Comparison of ENCODE assay signal across 8 cellular contexts in genomic region chr2:219388127-219388844, GRCh38. TPM values are rescaled to one million over a fixed set of nuclear protein-coding genes. Genes with fewer than 3 reads are reported as not detected.
A peak's percentile ranks its signal among the peaks of the same experiment; 100 is the strongest.
DNase-seq lines count a peak whose midpoint lies in the region; ATAC-seq, FAIRE-seq and TF ChIP-seq lines count a peak whose summit lies in the region.

No MANE protein-coding gene starts in this region.

- TF ChIP-seq POLR2A in GM12891 (IDR thresholded peaks at IDR 0.05; ENCODE audit: low read depth, low read length) (no peak), adrenal gland (IDR thresholded peaks at IDR 0.05) (peak in 1 of 2 donors; percentile 30), upper lobe of left lung (IDR thresholded peaks at IDR 0.05) (no peak)

- H3K36me3 ChIP-seq in adrenal gland (replicated peaks in 1 of 2) = peaks cover 0 to 29% of the 10 kb centered on the region in 2 donors
- H3K36me3 ChIP-seq in heart right ventricle = peaks cover 0 to 34% (median 16%) of the 10 kb centered on the region in 9 donors
- peaks cover 3 to 32% (median 24%) of the 10 kb centered on the region in 4 donors for H3K36me3 ChIP-seq in upper lobe of left lung

- 1 to 7% (median 2%) methylated on average over 4 to 78 of the region's 78 CpGs for WGBS in adrenal gland, 4 donors
- 1 to 2% methylated on average over 57 to 77 of the region's 78 CpGs for WGBS in heart right ventricle, 2 donors
- WGBS in upper lobe of left lung, 2 donors = 3 to 7% methylated on average over 3 to 13 of the region's 78 CpGs

- DNase-seq in GM12891 (ENCODE audit: insufficient read length, low spot score) (peak; percentile 94), NCI-H1417 treated with DMSO at 0.1 percent for 48 hours (lab: John Stamatoyannopoulos, UW) (peak; percentile 49), SW480 (ENCODE audit: low spot score) (peak; percentile 93), adrenal gland (peak; percentile 98 to 99 (median 99)), heart right ventricle (peak; percentile 99 to 100), posterior vena cava (ENCODE audit: low spot score) (peak; percentile 100), upper lobe of left lung (peak; percentile 98 to 100)

- H3K4me1 ChIP-seq in adrenal gland (replicated peaks in 1 of 2) = peaks cover 5 to 9% of the 10 kb centered on the region in 2 donors
- peaks cover 5 to 29% (median 13%) of the 10 kb centered on the region in 9 donors for H3K4me1 ChIP-seq in heart right ventricle
- H3K4me1 ChIP-seq in upper lobe of left lung = peaks cover 31 to 37% (median 32%) of the 10 kb centered on the region in 4 donors

- intact Hi-C loops in adrenal gland (cut with DNase I) = no loop called here
- intact Hi-C loops in heart right ventricle (cut with DNase I) = loop anchor here in 5 of 10 donors (1.0 to 10.0 kb wide), 5 partner anchors 109 to 223 kb away; partner anchors contain the start of genes CNPPD1 (in 4 of the 5), RETREG2 (in 4 of the 5), SLC23A3 (in 2 of the 5) and GMPPA (in 1 of the 5)
- intact Hi-C loops in posterior vena cava (cut with DNase I) = loop anchor here (5.0 to 10.0 kb wide), 2 partner anchors 223 to 569 kb away; partner anchors contain the start of gene NHEJ1 (in 1 of the 2)

- peak overlapping the region in 1 of 4 donors; percentile 64 for H3K4me3 ChIP-seq in adrenal gland
- peak overlapping the region in 9 of 10 donors; percentile 1 to 99 (median 90) for H3K4me3 ChIP-seq in heart right ventricle
- H3K4me3 ChIP-seq in upper lobe of left lung = peak overlapping the region in 3 of 4 donors; percentile 67 to 97 (median 70)

- ATAC-seq in HG02852 (IDR thresholded peaks at IDR 0.05; ENCODE audit: unreplicated experiment) (peak; percentile 68), heart right ventricle (peak; percentile 87 to 91 (median 88)), upper lobe of left lung (ENCODE audit: low FRiP score in 2 of 2) (peak; percentile 93 to 94)

- H3K27me3 ChIP-seq in adrenal gland = no peaks in the 10 kb centered on the region
- H3K27me3 ChIP-seq in heart right ventricle = no peaks in the 10 kb centered on the region
- H3K27me3 ChIP-seq in upper lobe of left lung = no peaks in the 10 kb centered on the region

- peak; percentile 12 to 85 (median 64) for TF ChIP-seq CTCF in adrenal gland (IDR thresholded peaks at IDR 0.05)
- TF ChIP-seq CTCF in heart right ventricle (IDR thresholded peaks at IDR 0.05) = peak; percentile 46 to 83 (median 72)
- peak; percentile 79 to 96 (median 92) for TF ChIP-seq CTCF in upper lobe of left lung (IDR thresholded peaks at IDR 0.05)

- H3K27ac ChIP-seq in adrenal gland = peak overlapping the region in 3 of 5 donors; percentile 1 to 96 (median 79)
- H3K27ac ChIP-seq in heart right ventricle = peak overlapping the region; percentile 65 to 97 (median 96)
- H3K27ac ChIP-seq in upper lobe of left lung = peak overlapping the region; percentile 83 to 96 (median 94)

- TF ChIP-seq EP300 in upper lobe of left lung (IDR thresholded peaks at IDR 0.05) = no peak

- FAIRE-seq in GM12891 (lab: Jason Lieb, UNC) = peak; percentile 98

- H3K9me3 ChIP-seq in adrenal gland (replicated peaks in 1 of 3) = no peaks in the 10 kb centered on the region
- peaks cover 0 to 4% (median 0%) of the 10 kb centered on the region in 11 donors for H3K9me3 ChIP-seq in heart right ventricle
- no peaks in the 10 kb centered on the region for H3K9me3 ChIP-seq in upper lobe of left lung

TF ChIP-seq in GM12891, 5 proteins besides CTCF, POLR2A, EP300 and RAD21:
- TF ChIP-seq PAX5 (IDR thresholded peaks at IDR 0.05; ENCODE audit: insufficient read depth, low read length, severe bottlenecking) (peak; percentile 33), SPI1 (IDR thresholded peaks at IDR 0.05; ENCODE audit: low read depth, low read length) (0 out of 2 replicates have a peak, but pooled peaks have one; percentile 6), POLR2AphosphoS5 (IDR thresholded peaks at IDR 0.05; ENCODE audit: low read depth, low read length) (no peak)

RNA-seq across cellular contexts. Expression of gene DNPEP, which starts 0.6 kb away (rescaled TPM):
- 50.7 TPM for polyA plus RNA-seq in GM12891 (2012; ENCODE audit: low read depth, missing spikeins)
- total RNA-seq in adrenal gland (10 to 100 TPM; 33.5 to 59.2 (median 53.5) TPM), heart right ventricle (100 to 1,000 TPM in 1 of 10 donors, 10 to 100 TPM in 9; 56.1 to 110 (median 74.0) TPM), posterior vena cava (10 to 100 TPM; 41.9 to 44.0 TPM), upper lobe of left lung (100 to 1,000 TPM in 1 of 6 donors, 10 to 100 TPM in 5; 31.9 to 141 (median 75.1) TPM)
- polyA plus RNA-seq in adrenal gland (100 to 1,000 TPM in 1 of 3 donors, 10 to 100 TPM in 2; 30.0 to 107 (median 93.9) TPM), heart right ventricle (10 to 100 TPM; 56.3 to 68.5 TPM)

RNA-seq across cellular contexts. Expression of gene DES, which starts 29.9 kb away (rescaled TPM):
- not detected for polyA plus RNA-seq in GM12891 (2012; ENCODE audit: low read depth, missing spikeins)
- 10 to 100 TPM in 3 of 8 donors, 1 to 10 TPM in 5; 2.0 to 46.5 (median 8.6) TPM for total RNA-seq in adrenal gland
- polyA plus RNA-seq in adrenal gland = 100 to 1,000 TPM in 1 of 3 donors, 10 to 100 TPM in 2; 58.4 to 283 (median 60.1) TPM
- total RNA-seq in heart right ventricle = over 10,000 TPM; 12,560 to 18,019 (median 15,816) TPM
- over 10,000 TPM; 13,697 to 18,010 TPM for polyA plus RNA-seq in heart right ventricle
- total RNA-seq in posterior vena cava = 1,000 to 10,000 TPM; 6,561 to 7,652 TPM
- 100 to 1,000 TPM in 2 of 6 donors, 10 to 100 TPM in 4; 39.7 to 299 (median 70.8) TPM for total RNA-seq in upper lobe of left lung

RNA-seq across cellular contexts. Expression of gene SPEG, which starts 46.4 kb away (rescaled TPM):
- polyA plus RNA-seq in GM12891 (2012; ENCODE audit: low read depth, missing spikeins) = not detected
- total RNA-seq in adrenal gland (10 to 100 TPM in 1 of 8 donors, 1 to 10 TPM in 5, under 1 TPM in 2; 0.66 to 14.8 (median 3.9) TPM), heart right ventricle (100 to 1,000 TPM in 9 of 10 donors, 10 to 100 TPM in 1; 97.2 to 151 (median 120) TPM), posterior vena cava (100 to 1,000 TPM; 175 to 217 TPM), upper lobe of left lung (1 to 10 TPM; 2.3 to 8.9 (median 4.9) TPM)
- polyA plus RNA-seq in adrenal gland (100 to 1,000 TPM in 1 of 3 donors, 10 to 100 TPM in 1, 1 to 10 TPM in 1; 4.3 to 178 (median 40.1) TPM), heart right ventricle (100 to 1,000 TPM in 1 of 2 donors, 10 to 100 TPM in 1; 62.9 to 130 TPM)

RNA-seq across cellular contexts. Expression of gene RESP18, which starts 55.7 kb away (rescaled TPM):
- not detected for polyA plus RNA-seq in GM12891 (2012; ENCODE audit: low read depth, missing spikeins)
- not detected for total RNA-seq in adrenal gland
- not detected for polyA plus RNA-seq in adrenal gland
- total RNA-seq in heart right ventricle = not detected
- not detected for polyA plus RNA-seq in heart right ventricle
- not detected for total RNA-seq in posterior vena cava
- not detected for total RNA-seq in upper lobe of left lung

Comparison
In these comparisons a context has a peak if more than half of its experiments do, and no peak if none do; other contexts are left out.
1. DNase-seq: peak in every context shown above with its lines; median percentile 100 in posterior vena cava; 100 in heart right ventricle; 99 in adrenal gland; 99 in upper lobe of left lung; 94 in GM12891; 93 in SW480; 49 in NCI-H1417 treated with DMSO at 0.1 percent for 48 hours.
2. RNA of gene DES, which starts 29.9 kb away (total RNA-seq): 12,560 to 18,019 TPM in heart right ventricle and 6,561 to 7,652 TPM in posterior vena cava; 39.7 to 299 TPM in upper lobe of left lung and 2.0 to 46.5 TPM in adrenal gland; every median in the first group is over 10 times any median in the second.
3. RNA of gene SPEG, which starts 46.4 kb away (total RNA-seq): 175 to 217 TPM in posterior vena cava and 97.2 to 151 TPM in heart right ventricle; 2.3 to 8.9 TPM in upper lobe of left lung and 0.66 to 14.8 TPM in adrenal gland; every median in the first group is over 4 times any median in the second.
4. intact Hi-C loops: an anchor here in posterior vena cava (5.0 to 10.0 kb wide); none called in adrenal gland.
5. Peak in every context shown above with its lines, with median percentiles within 50 percentile points of each other: ATAC-seq, H3K27ac ChIP-seq and CTCF ChIP-seq.